Comparison of ENCODE assay signal across 1 cellular context in genomic region chr22:19988965-19989724, GRCh38.
A peak's percentile ranks its signal among the peaks of the same experiment; 100 is the strongest.
TF ChIP-seq lines count a peak whose summit lies in the region.

No MANE protein-coding gene starts in this region.

TF ChIP-seq in K562, 482 proteins besides CTCF, POLR2A, EP300 and RAD21 (continued from another document and continues in another):
- no peak for TF ChIP-seq CHD7 (IDR thresholded peaks at IDR 0.05; ENCODE audit: low read depth, low read length)
- TF ChIP-seq ZNF217 (CRISPR knock-in tag; IDR thresholded peaks at IDR 0.05) = no peak
- TF ChIP-seq HNRNPK (IDR thresholded peaks at IDR 0.05; ENCODE audit: low read depth, low read length, poor library complexity, severe bottlenecking) = no peak
- no peak for TF ChIP-seq ATF4 (CRISPR knock-in tag; IDR thresholded peaks at IDR 0.05)
- TF ChIP-seq PREB (CRISPR knock-in tag; IDR thresholded peaks at IDR 0.05) = no peak
- TF ChIP-seq NONO (IDR thresholded peaks at IDR 0.05; ENCODE audit: low read depth in 2 of 2, low read length in 1 of 2) = no peak
- no peak for TF ChIP-seq ZNF407 (IDR thresholded peaks at IDR 0.05; ENCODE audit: low read depth)
- no peak for TF ChIP-seq ZNF655 (CRISPR knock-in tag; IDR thresholded peaks at IDR 0.05)
- TF ChIP-seq TCFL5 (CRISPR knock-in tag; conservative IDR thresholded peaks at IDR 0.05) = no peak
- TF ChIP-seq ZNF311 (CRISPR knock-in tag; IDR thresholded peaks at IDR 0.05) = no peak
- TF ChIP-seq TRIM25 (IDR thresholded peaks at IDR 0.05; ENCODE audit: borderline replicate concordance) = no peak
- peak; percentile 54 for TF ChIP-seq CHD1 (IDR thresholded peaks at IDR 0.05; ENCODE audit: low read length)
- no peak for TF ChIP-seq SMAD2 (IDR thresholded peaks at IDR 0.05; ENCODE audit: low read depth, low read length)
- TF ChIP-seq ATF2 (CRISPR knock-in tag; IDR thresholded peaks at IDR 0.05) = no peak
- TF ChIP-seq ZKSCAN8 (CRISPR knock-in tag; IDR thresholded peaks at IDR 0.05) = no peak
- TF ChIP-seq U2AF1 (optimal IDR thresholded peaks at IDR 0.05; ENCODE audit: low read depth, low read length) = no peak
- peak in 1 of 2 experiments; percentile 79; a peak in 1 of 4 replicates for TF ChIP-seq RCOR1 (IDR thresholded peaks at IDR 0.05; ENCODE audit: borderline replicate concordance in 1 of 2, low read depth in 2 of 2, low read length in 2 of 2)
- TF ChIP-seq BRCA1 (IDR thresholded peaks at IDR 0.05) = no peak
- no peak for TF ChIP-seq BRCA1 (CRISPR knock-in tag; IDR thresholded peaks at IDR 0.05)
- no peak for TF ChIP-seq SIX5 (IDR thresholded peaks at IDR 0.05; ENCODE audit: borderline replicate concordance in 1 of 2, insufficient read depth in 1 of 2, low read depth in 1 of 2, low read length in 2 of 2)
- TF ChIP-seq PHF8 (IDR thresholded peaks at IDR 0.05; ENCODE audit: borderline replicate concordance, low read length) = peak; percentile 51; the same call in 1 of the 2 replicates
- TF ChIP-seq SRSF9 (IDR thresholded peaks at IDR 0.05; ENCODE audit: borderline replicate concordance, low read depth, low read length) = no peak
- no peak for TF ChIP-seq MED1 (CRISPR knock-in tag; IDR thresholded peaks at IDR 0.05; ENCODE audit: borderline replicate concordance)
- TF ChIP-seq NFE2L1 (tag; IDR thresholded peaks at IDR 0.05; ENCODE audit: borderline replicate concordance, low read depth) = no peak
- TF ChIP-seq DIDO1 (tag; IDR thresholded peaks at IDR 0.05; ENCODE audit: low read depth) = no peak
